ENCODE assay signal across 15 cellular contexts in the genomic region with DNA sequence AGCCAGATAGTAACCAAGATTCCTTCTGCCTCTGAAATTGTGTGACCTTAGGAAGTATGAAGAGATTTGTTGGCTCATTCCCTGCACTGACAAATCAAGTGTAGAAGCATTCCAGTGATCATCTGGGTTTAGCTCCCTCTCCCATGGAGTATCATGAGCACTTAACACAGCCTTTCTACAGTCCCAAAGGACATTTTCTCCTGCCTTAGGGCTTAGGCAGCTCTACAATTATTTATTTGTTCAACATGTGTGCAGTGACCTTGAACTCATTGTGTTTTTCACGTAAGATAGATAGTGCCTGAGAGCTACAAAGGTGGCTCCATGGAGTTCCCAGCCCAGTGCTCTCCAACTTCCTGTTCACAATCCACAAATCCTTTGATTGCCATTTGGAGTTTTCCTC.
"Had no signal": no experiment of that assay in that cellular context is flagged by ENCODE, and none has a peak within 500 bp of the region (broad histone marks: within the 10 kb centered on the region; RNA-seq: fewer than 3 reads in every experiment).

No MANE protein-coding gene starts in this region.

- DNase-seq: activated CD4-positive, alpha-beta T cell treated with anti-CD3 and anti-CD28 coated beads, Interleukin-2, amount 50 U/mL, for 48 hours; activated CD4-positive, CD25-positive, alpha-beta regulatory T cell treated with anti-CD3 and anti-CD28 coated beads, Interleukin-2, amount 50 U/mL, for 72 hours; activated naive CD4-positive, alpha-beta T cell treated with anti-CD3 and anti-CD28 coated beads for 36 hours; activated naive CD8-positive, alpha-beta T cell treated with anti-CD3 and anti-CD28 coated beads, Interleukin-2, amount 50 U/mL, for 24 hours; aorta; effector memory CD4-positive, alpha-beta T cell; heart left ventricle; left colon; ovary; sigmoid colon; stimulated activated CD4-positive, alpha-beta T cell treated with anti-CD3 and anti-CD28 coated beads, Interleukin-4, amount 100 ng/mL, for 1 hour; stimulated activated naive CD4-positive, alpha-beta T cell; T1000; tibial artery had no signal

- H3K4me1 ChIP-seq: heart left ventricle, tibial artery had no signal

- H3K4me3 ChIP-seq: heart left ventricle, lung, ovary, sigmoid colon, tibial artery had no signal

- ATAC-seq: activated naive CD8-positive, alpha-beta T cell treated with anti-CD3 and anti-CD28 coated beads, Interleukin-2, amount 50 U/mL, for 24 hours; heart left ventricle; left colon had no signal

- H3K36me3 ChIP-seq: heart left ventricle, ovary, sigmoid colon, tibial artery had no signal

- H3K9me3 ChIP-seq: ovary, sigmoid colon, tibial artery had no signal

- H3K27me3 ChIP-seq: heart left ventricle, ovary, sigmoid colon, tibial artery had no signal

- H3K27ac ChIP-seq: heart left ventricle, ovary, sigmoid colon, tibial artery had no signal
